Comparison of ENCODE assay signal across 1 cellular context in genomic region chr18:79384151-79384807, GRCh38.
TF ChIP-seq lines count a peak whose summit lies in the region.

No MANE protein-coding gene starts in this region.

TF ChIP-seq in WTC11, 78 proteins besides CTCF, POLR2A, EP300 and RAD21 (continued from another document):
- TF ChIP-seq FOXP4 (CRISPR knock-in tag; IDR thresholded peaks at IDR 0.05) (no peak), OVOL2 (CRISPR knock-in tag; IDR thresholded peaks at IDR 0.05; ENCODE audit: borderline replicate concordance) (no peak), MAX (CRISPR knock-in tag; IDR thresholded peaks at IDR 0.05) (no peak), MYBL2 (CRISPR knock-in tag; IDR thresholded peaks at IDR 0.05) (no peak), SP1 (CRISPR knock-in tag; conservative IDR thresholded peaks at IDR 0.05) (no peak), FOXP1 (CRISPR knock-in tag; IDR thresholded peaks at IDR 0.05; ENCODE audit: borderline replicate concordance) (no peak), ATF2 (CRISPR knock-in tag; IDR thresholded peaks at IDR 0.05; ENCODE audit: borderline replicate concordance, low read depth) (no peak), IRF2 (CRISPR knock-in tag; IDR thresholded peaks at IDR 0.05; ENCODE audit: borderline replicate concordance, low read depth) (no peak), EMX1 (CRISPR knock-in tag; IDR thresholded peaks at IDR 0.05) (no peak), ZNF121 (CRISPR knock-in tag; IDR thresholded peaks at IDR 0.05) (no peak), ZNF425 (CRISPR knock-in tag; conservative IDR thresholded peaks at IDR 0.05) (no peak)
